14 cellular contexts compared by ENCODE assay signal in genomic region chr3:157494581-157495281, GRCh38. TPM values are rescaled to one million over a fixed set of nuclear protein-coding genes. Genes with fewer than 3 reads are reported as not detected.
DNase-seq lines count a peak whose midpoint lies in the region; ATAC-seq and TF ChIP-seq lines count a peak whose summit lies in the region.
"Had no signal": no experiment of that assay in that cellular context is flagged by ENCODE, and none has a peak within 500 bp of the region (broad histone marks: within the 10 kb centered on the region; RNA-seq: fewer than 3 reads in every experiment).

No MANE protein-coding gene starts in this region.

- H3K27ac ChIP-seq in OCI-LY3 (ENCODE audit: low read length) (no peak overlapping the region), foreskin keratinocyte (no peak overlapping the region)
- H3K27ac ChIP-seq: BLaER1 had no signal

- H3K36me3 ChIP-seq in OCI-LY3 (replicated peaks; ENCODE audit: low read depth, low read length): no peaks in the 10 kb centered on the region
- H3K36me3 ChIP-seq: BLaER1 had no signal

- H3K27me3 ChIP-seq in OCI-LY3 (ENCODE audit: low read depth, low read length): peaks cover 7% of the 10 kb centered on the region
- peaks cover 2% of the 10 kb centered on the region for H3K27me3 ChIP-seq in foreskin keratinocyte
- H3K27me3 ChIP-seq: BLaER1 had no signal

- no peak overlapping the region for H2AFZ ChIP-seq in OCI-LY3 (ENCODE audit: low read depth, low read length)

- no peak overlapping the region for H3K9ac ChIP-seq in OCI-LY3 (ENCODE audit: low read length)
- H3K9ac ChIP-seq: BLaER1 had no signal

- TF ChIP-seq CTCF in OCI-LY3 (IDR thresholded peaks at IDR 0.05; ENCODE audit: low read depth, low read length) (no peak), foreskin keratinocyte (conservative IDR thresholded peaks at IDR 0.05) (no peak)

- no peaks in the 10 kb centered on the region for H4K20me1 ChIP-seq in OCI-LY3 (ENCODE audit: insufficient read depth, low read length)
- H4K20me1 ChIP-seq: BLaER1 had no signal

- H3K79me2 ChIP-seq in OCI-LY3 (ENCODE audit: low read length): no peaks in the 10 kb centered on the region

- ATAC-seq in foreskin keratinocyte (no peak), GM18520 (IDR thresholded peaks at IDR 0.05; ENCODE audit: unreplicated experiment) (no peak), GM18909 (IDR thresholded peaks at IDR 0.05; ENCODE audit: poor library complexity, unreplicated experiment) (no peak)
- ATAC-seq: left ventricle myocardium superior; naive thymus-derived CD8-positive, alpha-beta T cell had no signal

- no peaks in the 10 kb centered on the region for H3K9me3 ChIP-seq in OCI-LY3 (ENCODE audit: insufficient read depth, low read length)
- H3K9me3 ChIP-seq: BLaER1 had no signal

- H3K4me1 ChIP-seq in OCI-LY3 (ENCODE audit: low read length): peaks cover 12% of the 10 kb centered on the region
- no peaks in the 10 kb centered on the region for H3K4me1 ChIP-seq in foreskin keratinocyte
- H3K4me1 ChIP-seq: BLaER1 had no signal

- H3K4me2 ChIP-seq in OCI-LY3 (ENCODE audit: low read length): peak overlapping the region; percentile 23; the same call in 1 of the 2 replicates
- H3K4me2 ChIP-seq: BLaER1 had no signal

- H3K4me3 ChIP-seq in OCI-LY3 (ENCODE audit: low read length): no peak overlapping the region
- H3K4me3 ChIP-seq: BLaER1 had no signal

- DNase-seq in EL: peak; percentile 59
- peak; percentile 50 to 93 (median 76) for DNase-seq in NCI-H1417 (lab: John Stamatoyannopoulos, UW)
- DNase-seq in left kidney (ENCODE audit: low read depth, low spot score): peak; percentile 85
- no peak for DNase-seq in foreskin keratinocyte
- no peak for DNase-seq in DMS79 treated with DMSO at 0.1 percent for 48 hours (lab: John Stamatoyannopoulos, UW)
- DNase-seq: cerebellar nuclear complex; hypothalamus; left ventricle myocardium superior; naive thymus-derived CD8-positive, alpha-beta T cell; SHP77 had no signal

RNA-seq across cellular contexts. Expression of gene VEPH1, which starts 8.5 kb away (rescaled TPM):
- total RNA-seq in foreskin keratinocyte: 0.32 and 0.82 TPM in 2 replicates
- polyA plus RNA-seq in foreskin keratinocyte: 0.28 and 0.43 TPM in 2 replicates
- total RNA-seq: naive thymus-derived CD8-positive, alpha-beta T cell had no signal
- polyA plus RNA-seq: naive thymus-derived CD8-positive, alpha-beta T cell had no signal

RNA-seq across cellular contexts. Expression of gene PTX3, which starts 58.1 kb away (rescaled TPM):
- 0.32 TPM in 1 of 2 replicates, not detected in the other for total RNA-seq in foreskin keratinocyte
- polyA plus RNA-seq in foreskin keratinocyte: 0.06 and 0.40 TPM in 2 replicates

Comparison
In these comparisons a context has a peak if more than half of its experiments do, and no peak if none do; other contexts are left out.
1. DNase-seq: peak in EL (single experiment), NCI-H1417 (3 of 3) and left kidney (single experiment); none in foreskin keratinocyte (0 of 2) and DMS79 treated with DMSO at 0.1 percent for 48 hours (single experiment).